Comparison of ENCODE assay signal across 5 cellular contexts in the genomic region with DNA sequence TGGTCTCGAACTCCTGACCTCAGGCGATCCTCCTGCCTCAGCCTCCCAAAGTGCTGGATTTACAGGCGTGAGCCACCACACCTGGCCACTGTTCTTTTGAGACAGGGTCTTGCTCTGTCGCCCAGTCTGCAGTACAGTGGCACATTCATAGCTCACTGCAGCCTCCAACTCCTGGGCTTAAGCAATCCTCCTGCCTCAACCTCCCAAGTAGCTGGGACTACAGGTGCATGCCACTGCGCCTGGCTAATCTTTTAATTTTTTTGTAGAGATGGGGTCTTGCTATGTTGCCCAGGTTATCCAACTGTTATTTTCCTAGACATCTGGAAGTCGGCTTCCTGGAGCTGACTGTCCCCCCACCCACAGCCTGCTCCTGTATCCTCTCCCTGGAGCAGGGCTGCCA. TPM values are rescaled to one million over a fixed set of nuclear protein-coding genes. Genes with fewer than 3 reads are reported as not detected.
A peak's percentile ranks its signal among the peaks of the same experiment; 100 is the strongest.
DNase-seq lines count a peak whose midpoint lies in the region; ATAC-seq, FAIRE-seq and TF ChIP-seq lines count a peak whose summit lies in the region.
"Not testable (repeated sequence)": the region's sequence is repeated elsewhere in the genome, so short reads cannot be mapped to it uniquely, and the experiment has no call there.

No MANE protein-coding gene starts in this region.

- H3K36me3 ChIP-seq in HEK293 (ENCODE audit: control insufficient read depth in 2 of 2, insufficient read depth in 1 of 2, low read length in 2 of 2) (peaks cover 52 to 69% of the 10 kb centered on the region in 2 experiments; a peak in 2 of 3 replicates), K562 (ENCODE audit: control insufficient read depth, insufficient read depth, low read length) (peaks cover 89% of the 10 kb centered on the region)
- H3K36me3 ChIP-seq in uterus = not testable (repeated sequence)

- not testable (repeated sequence) for H3K79me2 ChIP-seq in K562 (ENCODE audit: control insufficient read depth, insufficient read depth, low read length)

- intact Hi-C loops in K562 (cut with micrococcal nuclease); uterus (cut with DNase I; ENCODE audit: low total_unique reads): not testable (repeated sequence)

- BruUV-seq in K562 (replicated peaks; lab: Mats Ljungman, UMichigan) = not testable (repeated sequence)

- POLR2A ChIA-PET in HEK293 (lab: Yijun Ruan, JAX) (interaction anchor here (1.7 kb wide), 1 partner anchor 20 kb away, joined by 5 read pairs; a partner anchor contains a TSS), K562 (lab: Yijun Ruan, JAX) (interaction anchor here (0.6 to 1.8 kb wide), 4 partner anchors 9 to 45 kb away, joined by 3 to 6 read pairs (median 4); a partner anchor contains a TSS)

- H3K9me1 ChIP-seq in K562 (ENCODE audit: control insufficient read depth, insufficient read depth, low read length) = not testable (repeated sequence)

- not testable (repeated sequence) for TF ChIP-seq CTCF in HEK293 (tag by site-specific recombination; IDR thresholded peaks at IDR 0.05); K562 (IDR thresholded peaks at IDR 0.05 in 2 of 3, conservative IDR thresholded peaks at IDR 0.05 in 1 of 3; ENCODE audit: insufficient read depth in 2 of 3, low read depth in 1 of 3, low read length in 3 of 3); endothelial cell (IDR thresholded peaks at IDR 0.05; ENCODE audit: unreplicated experiment); uterus (IDR thresholded peaks at IDR 0.05)

- TF ChIP-seq RAD21 in K562 (CRISPR knock-in tag; conservative IDR thresholded peaks at IDR 0.05 in 1 of 2, IDR thresholded peaks at IDR 0.05 in 1 of 2) = not testable (repeated sequence)

- not testable (repeated sequence) for H3K9me3 ChIP-seq in HEK293 (ENCODE audit: control insufficient read depth, insufficient read depth, low read depth, low read length); T-helper 17 cell (ENCODE audit: control insufficient read depth, low read length, poor library complexity, severe bottlenecking); K562 (replicated peaks; ENCODE audit: control insufficient read depth, insufficient read depth, low read depth, low read length); uterus

- not testable (repeated sequence) for FAIRE-seq in K562 (lab: Jason Lieb, UNC)

- H3K27me3 ChIP-seq in K562 (ENCODE audit: control insufficient read depth in 2 of 2, insufficient read depth in 2 of 2, low read length in 2 of 2); uterus: not testable (repeated sequence)

- not testable (repeated sequence) for TF ChIP-seq EP300 in K562 (IDR thresholded peaks at IDR 0.05; ENCODE audit: low read length)

- H3K27me3 Mint-ChIP-seq in T-helper 17 cell = not testable (repeated sequence)
- peaks cover 21% of the 10 kb centered on the region for H3K27me3 Mint-ChIP-seq in endothelial cell (ENCODE audit: unreplicated experiment)

- H3K4me2 ChIP-seq in K562 (ENCODE audit: insufficient read depth, low read length) = not testable (repeated sequence)

- not testable (repeated sequence) for H3K4me3 Mint-ChIP-seq in T-helper 17 cell
- H3K4me3 Mint-ChIP-seq in endothelial cell (ENCODE audit: unreplicated experiment) = peak overlapping the region; percentile 76

- in situ Hi-C loops in K562 (cut with MboI) = not testable (repeated sequence)

- not testable (repeated sequence) for ATAC-seq in T-helper 17 cell, K562

- H3K9ac ChIP-seq in K562 (ENCODE audit: insufficient read depth in 1 of 2, low read depth in 2 of 2, low read length in 2 of 2) = not testable (repeated sequence)

- H2AFZ ChIP-seq in K562 (ENCODE audit: low read depth, low read length) = not testable (repeated sequence)

- H4K20me1 ChIP-seq in K562 (replicated peaks; ENCODE audit: control insufficient read depth, insufficient read depth, low read length) = not testable (repeated sequence)

- not testable (repeated sequence) for H3K4me1 ChIP-seq in HEK293 (ENCODE audit: control insufficient read depth, insufficient read depth, low read length)
- H3K4me1 ChIP-seq in K562 (replicated peaks in 1 of 2; ENCODE audit: control insufficient read depth in 2 of 2, insufficient read depth in 2 of 2, low read length in 2 of 2) = peaks cover 28 to 38% of the 10 kb centered on the region in 2 experiments
- peaks cover 3 to 13% of the 10 kb centered on the region in 2 donors for H3K4me1 ChIP-seq in uterus

- H3K9me3 Mint-ChIP-seq in endothelial cell (ENCODE audit: unreplicated experiment) = not testable (repeated sequence)

- not testable (repeated sequence) for H3K4me1 Mint-ChIP-seq in T-helper 17 cell
- peaks cover 29% of the 10 kb centered on the region for H3K4me1 Mint-ChIP-seq in endothelial cell (ENCODE audit: unreplicated experiment)

- not testable (repeated sequence) for H3K4me3 ChIP-seq in HEK293 (ENCODE audit: low read depth, low read length); K562; uterus

- CTCF ChIA-PET in HEK293 (lab: Yijun Ruan, JAX) = interaction anchor here (0.8 to 2.3 kb wide), 2 partner anchors 45 to 115 kb away, joined by 3 to 13 read pairs; a partner anchor contains a TSS
- CTCF ChIA-PET in K562 (lab: Yijun Ruan, JAX; ENCODE audit: low intra/inter-chr PET ratio) = not testable (repeated sequence)

- DNase-seq in T-helper 17 cell; K562 (ENCODE audit: extremely low read depth in 1 of 4, low spot score in 3 of 4); endothelial cell (ENCODE audit: low spot score); uterus: not testable (repeated sequence)

- TF ChIP-seq POLR2A in K562 (conservative IDR thresholded peaks at IDR 0.05); uterus (IDR thresholded peaks at IDR 0.05): not testable (repeated sequence)

- 98% methylated on average over 6 of the region's 6 CpGs for WGBS in K562 (ENCODE audit: insufficient coverage, low coverage, missing lambda C conversion rate)

- H3K27ac Mint-ChIP-seq in T-helper 17 cell = peak overlapping the region; percentile 59
- H3K27ac Mint-ChIP-seq in endothelial cell (ENCODE audit: unreplicated experiment) = not testable (repeated sequence)

- not testable (repeated sequence) for H3K36me3 Mint-ChIP-seq in T-helper 17 cell (ENCODE audit: low read depth)
- peaks cover 60% of the 10 kb centered on the region for H3K36me3 Mint-ChIP-seq in endothelial cell (ENCODE audit: low read depth, unreplicated experiment)

- H3K27ac ChIP-seq in HEK293 (ENCODE audit: extremely low read depth, low read depth, low read length); K562 (ENCODE audit: extremely low read depth, low read depth, low read length): not testable (repeated sequence)
- peak overlapping the region; percentile 92 to 93 for H3K27ac ChIP-seq in uterus

TF ChIP-seq in HEK293, 187 proteins besides CTCF, POLR2A, EP300 and RAD21:
- TF ChIP-seq ZNF121 (tag by site-specific recombination; IDR thresholded peaks at IDR 0.05) = peak; percentile 99
TF ChIP-seq in HEK293: peak in this region for 1; not testable (repeated sequence) for 186.

TF ChIP-seq in K562, 482 proteins besides CTCF, POLR2A, EP300 and RAD21:
- TF ChIP-seq ZNF121 (CRISPR knock-in tag; conservative IDR thresholded peaks at IDR 0.05) = peak; percentile 93

RNA-seq across cellular contexts. Expression of a gene that starts 20.4 kb away (rescaled TPM):
- total RNA-seq in T-helper 17 cell = 1 to 10 TPM; 4.7 to 6.6 TPM
- 106 and 250 TPM in 2 replicates for total RNA-seq in K562 (2011; cell fraction: chromatin; rRNA removed; ENCODE audit: low replicate concordance)
- 202 and 205 TPM in 2 replicates for total RNA-seq in K562 (2011; cell fraction: nucleolus; rRNA removed)
- 138 and 149 TPM in 2 replicates for total RNA-seq in K562 (2011; cell fraction: nucleoplasm; rRNA removed)
- 65.2 and 85.5 TPM in 2 replicates for total RNA-seq in K562 (2014; rRNA removed)
- total RNA-seq in K562 (2014; rRNA removed; fragmentation: Illumina TruSeq; extraction: Trizol) = 26.4 and 34.2 TPM in 2 replicates
- 44.9 and 45.9 TPM in 2 replicates for total RNA-seq in K562 (2015; rRNA removed; fragmentation: Illumina TruSeq; extraction: Trizol)
- total RNA-seq in K562 (2021) = 81.5 and 82.1 TPM in 2 replicates
- 37.7 and 37.9 TPM in 2 replicates for polyA plus RNA-seq in K562 (2011; rRNA removed)
- 44.9 and 59.3 TPM in 2 replicates for polyA plus RNA-seq in K562 (2011; cell fraction: cytosol; rRNA removed)
- 50.6 and 88.1 TPM in 2 replicates for polyA plus RNA-seq in K562 (2011; cell fraction: nucleus; rRNA removed)
- 38.4 and 60.7 TPM in 2 replicates for polyA plus RNA-seq in K562 (2012)
- 36.4 and 55.3 TPM in 2 replicates for polyA plus RNA-seq in K562 (2014; fragmentation: Illumina TruSeq; extraction: Trizol)
- polyA plus RNA-seq in K562 (2014; fragmentation: Nextera tagmentation; extraction: Ambion mirVana) = 1 to 10 TPM; 1.2 to 1.5 TPM
- polyA plus RNA-seq in K562 (2014; rRNA removed) = 47.0 and 50.6 TPM in 2 replicates
- 45.6 and 89.1 TPM in 2 replicates for polyA minus RNA-seq in K562 (2011; rRNA and poly(A)+ RNA removed)
- 46.9 and 57.9 TPM in 2 replicates for polyA minus RNA-seq in K562 (2011; cell fraction: cytosol; rRNA and poly(A)+ RNA removed)
- 28.0 and 29.8 TPM in 2 replicates for polyA minus RNA-seq in K562 (2011; cell fraction: nucleus; rRNA and poly(A)+ RNA removed)
- 288 TPM for total RNA-seq in endothelial cell (ENCODE audit: unreplicated experiment)
- 100 to 1,000 TPM in 3 of 4 donors, 10 to 100 TPM in 1; 73.5 to 374 (median 163) TPM for total RNA-seq in uterus

RNA-seq across cellular contexts. Expression of a gene that starts 45.6 kb away (rescaled TPM):
- total RNA-seq in T-helper 17 cell = 10 to 100 TPM; 43.9 to 50.9 TPM
- 27.9 and 65.1 TPM in 2 replicates for total RNA-seq in K562 (2011; cell fraction: chromatin; rRNA removed; ENCODE audit: low replicate concordance)
- total RNA-seq in K562 (2011; cell fraction: nucleolus; rRNA removed) = 41.7 and 43.0 TPM in 2 replicates
- 36.7 and 51.5 TPM in 2 replicates for total RNA-seq in K562 (2011; cell fraction: nucleoplasm; rRNA removed)
- 10.7 and 13.8 TPM in 2 replicates for total RNA-seq in K562 (2014; rRNA removed)
- total RNA-seq in K562 (2014; rRNA removed; fragmentation: Illumina TruSeq; extraction: Trizol) = 3.3 and 6.1 TPM in 2 replicates
- total RNA-seq in K562 (2015; rRNA removed; fragmentation: Illumina TruSeq; extraction: Trizol) = 7.9 and 10.7 TPM in 2 replicates
- total RNA-seq in K562 (2021) = 18.7 and 20.2 TPM in 2 replicates
- 8.4 and 10.6 TPM in 2 replicates for polyA plus RNA-seq in K562 (2011; rRNA removed)
- polyA plus RNA-seq in K562 (2011; cell fraction: cytosol; rRNA removed) = 7.7 and 17.8 TPM in 2 replicates
- 38.4 and 65.5 TPM in 2 replicates for polyA plus RNA-seq in K562 (2011; cell fraction: nucleus; rRNA removed)
- polyA plus RNA-seq in K562 (2012) = 14.9 and 15.6 TPM in 2 replicates
- 11.7 and 13.7 TPM in 2 replicates for polyA plus RNA-seq in K562 (2014; fragmentation: Illumina TruSeq; extraction: Trizol)
- polyA plus RNA-seq in K562 (2014; fragmentation: Nextera tagmentation; extraction: Ambion mirVana) = under 1 TPM; 0.06 to 0.17 TPM
- 14.6 and 15.6 TPM in 2 replicates for polyA plus RNA-seq in K562 (2014; rRNA removed)
- polyA minus RNA-seq in K562 (2011; rRNA and poly(A)+ RNA removed) = 3.3 and 4.6 TPM in 2 replicates
- polyA minus RNA-seq in K562 (2011; cell fraction: cytosol; rRNA and poly(A)+ RNA removed) = 8.4 and 8.9 TPM in 2 replicates
- polyA minus RNA-seq in K562 (2011; cell fraction: nucleus; rRNA and poly(A)+ RNA removed) = 5.8 and 7.0 TPM in 2 replicates
- total RNA-seq in endothelial cell (ENCODE audit: unreplicated experiment) = 60.5 TPM
- total RNA-seq in uterus = 10 to 100 TPM in 3 of 4 donors, 1 to 10 TPM in 1; 9.0 to 36.9 (median 25.9) TPM
